Comparison of ENCODE assay signal across 13 cellular contexts in genomic region chr2:130352229-130352628, GRCh38. TPM values are rescaled to one million over a fixed set of nuclear protein-coding genes. Genes with fewer than 3 reads are reported as not detected.
DNase-seq lines count a peak whose midpoint lies in the region; ATAC-seq and TF ChIP-seq lines count a peak whose summit lies in the region.
"Had no signal": no experiment of that assay in that cellular context is flagged by ENCODE, and none has a peak within 500 bp of the region (broad histone marks: within the 10 kb centered on the region; RNA-seq: fewer than 3 reads in every experiment).

No MANE protein-coding gene starts in this region.

- H3K27ac ChIP-seq in neural cell (ENCODE audit: low read length): no peak overlapping the region
- H3K27ac ChIP-seq: ovary had no signal

- no peaks in the 10 kb centered on the region for H3K27me3 ChIP-seq in neural cell (ENCODE audit: insufficient read depth, low read depth, low read length)
- H3K27me3 ChIP-seq: ovary had no signal

- no peak for TF ChIP-seq CTCF in brain (conservative IDR thresholded peaks at IDR 0.05)
- TF ChIP-seq CTCF in neural cell (IDR thresholded peaks at IDR 0.05; ENCODE audit: poor library complexity, severe bottlenecking): no peak

- H3K4me2 ChIP-seq in neural cell (ENCODE audit: low read length): no peak overlapping the region

- H2AFZ ChIP-seq in neural cell (ENCODE audit: low read depth, low read length): no peak overlapping the region

- H3K4me3 Mint-ChIP-seq in brain: peak overlapping the region; percentile 56 to 81 (median 72)
- no peak overlapping the region for H3K4me3 Mint-ChIP-seq in activated CD4-positive, alpha-beta T cell treated with anti-CD3 and anti-CD28 coated beads for 36 hours
- H3K4me3 Mint-ChIP-seq: activated naive CD8-positive, alpha-beta T cell; H9 had no signal

- peaks cover 18% of the 10 kb centered on the region for H3K36me3 Mint-ChIP-seq in brain
- H3K36me3 Mint-ChIP-seq in activated CD4-positive, alpha-beta T cell treated with anti-CD3 and anti-CD28 coated beads for 36 hours (ENCODE audit: low read depth): peaks cover 29% of the 10 kb centered on the region

- no peak for TF ChIP-seq RAD21 in neural cell (conservative IDR thresholded peaks at IDR 0.05)

- H4K20me1 ChIP-seq in neural cell (ENCODE audit: insufficient read depth): no peaks in the 10 kb centered on the region

- no peak for ATAC-seq in HG03342 (IDR thresholded peaks at IDR 0.05; ENCODE audit: unreplicated experiment)
- no peak for ATAC-seq in HG03196 (IDR thresholded peaks at IDR 0.05; ENCODE audit: unreplicated experiment)
- ATAC-seq in activated CD4-positive, alpha-beta T cell treated with anti-CD3 and anti-CD28 coated beads for 36 hours: no peak
- ATAC-seq: activated CD4-positive, CD25-positive, alpha-beta regulatory T cell treated with anti-CD3 and anti-CD28 coated beads, Interleukin-2, amount 50 U/mL, for 24 hours had no signal

- H3K9me3 ChIP-seq in neural cell (ENCODE audit: low read length): no peaks in the 10 kb centered on the region
- H3K9me3 ChIP-seq: ovary had no signal

- peak overlapping the region; percentile 84 to 94 (median 92) for H3K27ac Mint-ChIP-seq in brain
- H3K27ac Mint-ChIP-seq in activated CD4-positive, alpha-beta T cell treated with anti-CD3 and anti-CD28 coated beads for 36 hours: no peak overlapping the region
- H3K27ac Mint-ChIP-seq: activated naive CD8-positive, alpha-beta T cell had no signal

- H3F3A ChIP-seq in neural cell (ENCODE audit: insufficient read depth, low read length, poor library complexity, severe bottlenecking): no peaks in the 10 kb centered on the region

- no peaks in the 10 kb centered on the region for H3K9me2 ChIP-seq in neural cell (ENCODE audit: insufficient read depth, low read length)

- DNase-seq in DMS79 treated with DMSO at 0.1 percent for 48 hours (lab: John Stamatoyannopoulos, UW) (peak; percentile 49), Kasumi-1 (lab: John Stamatoyannopoulos, UW) (peak; percentile 20 to 38)
- no peak for DNase-seq in activated CD4-positive, alpha-beta T cell treated with anti-CD3 and anti-CD28 coated beads for 36 hours
- DNase-seq: CD4-positive, CD25-positive, alpha-beta regulatory T cell; H9; mesenchymal stem cell; ovary had no signal

- TF ChIP-seq EP300 in neural cell (conservative IDR thresholded peaks at IDR 0.05; ENCODE audit: poor library complexity, severe bottlenecking): no peak

- no peaks in the 10 kb centered on the region for H3K27me3 Mint-ChIP-seq in brain
- no peaks in the 10 kb centered on the region for H3K27me3 Mint-ChIP-seq in activated CD4-positive, alpha-beta T cell treated with anti-CD3 and anti-CD28 coated beads for 36 hours
- H3K27me3 Mint-ChIP-seq: activated naive CD8-positive, alpha-beta T cell; CD4-positive, CD25-positive, alpha-beta regulatory T cell had no signal

- peak overlapping the region; percentile 7 for H3K9ac ChIP-seq in neural cell (ENCODE audit: low read length)

- intact Hi-C loops in activated CD4-positive, alpha-beta T cell treated with anti-CD3 and anti-CD28 coated beads for 36 hours (cut with DNase I, micrococcal nuclease): no loop called here

- CTCF ChIA-PET in activated CD4-positive, alpha-beta T cell treated with anti-CD3 and anti-CD28 coated beads for 36 hours (lab: Charles Lee): interaction anchor here (1.0 to 1.1 kb wide), 2 partner anchors 21 to 39 kb away, joined by 3 read pairs; no protein-coding TSS in a partner anchor

- peaks cover 3% of the 10 kb centered on the region for H3K36me3 ChIP-seq in neural cell (ENCODE audit: insufficient read depth, low read length)
- H3K36me3 ChIP-seq: ovary had no signal

- no peak overlapping the region for H3K4me3 ChIP-seq in neural cell (ENCODE audit: low read length)
- H3K4me3 ChIP-seq: ovary had no signal

- H3K9me3 Mint-ChIP-seq in brain: peaks cover 0 to 3% (median 0%) of the 10 kb centered on the region in 5 experiments
- H3K9me3 Mint-ChIP-seq in activated CD4-positive, alpha-beta T cell treated with anti-CD3 and anti-CD28 coated beads for 36 hours (ENCODE audit: low read depth): no peaks in the 10 kb centered on the region
- H3K9me3 Mint-ChIP-seq: CD4-positive, CD25-positive, alpha-beta regulatory T cell; H9 had no signal

- H3K4me1 Mint-ChIP-seq in brain: peaks cover 41% of the 10 kb centered on the region
- H3K4me1 Mint-ChIP-seq in activated CD4-positive, alpha-beta T cell treated with anti-CD3 and anti-CD28 coated beads for 36 hours: peaks cover 17% of the 10 kb centered on the region

- POLR2A ChIA-PET in activated CD4-positive, alpha-beta T cell treated with anti-CD3 and anti-CD28 coated beads for 36 hours (lab: Charles Lee): no interaction called here

- no peaks in the 10 kb centered on the region for H3K79me2 ChIP-seq in neural cell (replicated peaks; ENCODE audit: insufficient read depth, low read length)

TF ChIP-seq in neural cell, 6 proteins besides CTCF, POLR2A, EP300 and RAD21:
- TF ChIP-seq REST (IDR thresholded peaks at IDR 0.05; ENCODE audit: borderline replicate concordance): no peak
- no peak for TF ChIP-seq SMC3 (conservative IDR thresholded peaks at IDR 0.05; ENCODE audit: poor library complexity)
- no peak for TF ChIP-seq MXI1 (conservative IDR thresholded peaks at IDR 0.05; ENCODE audit: poor library complexity, severe bottlenecking)
- TF ChIP-seq EZH2 (IDR thresholded peaks at IDR 0.05; ENCODE audit: borderline replicate concordance, insufficient read depth, low read length, poor library complexity, severe bottlenecking): no peak
- TF ChIP-seq TAF1 (IDR thresholded peaks at IDR 0.05; ENCODE audit: low read depth): no peak
- no peak for TF ChIP-seq POLR2AphosphoS5 (IDR thresholded peaks at IDR 0.05)

RNA-seq across cellular contexts. Expression of gene PTPN18, which starts 3.6 kb away (rescaled TPM):
- polyA plus RNA-seq in brain (ENCODE audit: insufficient read depth, low read depth, low replicate concordance) (55.9 TPM), neural cell (4.2 and 13.3 TPM in 2 replicates)
- 8.5 and 10.8 TPM in 2 replicates for polyA minus RNA-seq in neural cell
- 10 to 100 TPM; 41.6 to 49.3 TPM for total RNA-seq in activated CD4-positive, alpha-beta T cell treated with anti-CD3 and anti-CD28 coated beads for 36 hours

RNA-seq across cellular contexts. Expression of gene IMP4, which starts 9.5 kb away (rescaled TPM):
- polyA plus RNA-seq in brain (ENCODE audit: insufficient read depth, low read depth, low replicate concordance): 63.0 TPM
- polyA plus RNA-seq in neural cell: 78.0 and 81.4 TPM in 2 replicates
- 49.2 and 51.6 TPM in 2 replicates for polyA minus RNA-seq in neural cell
- 100 to 1,000 TPM; 148 to 169 TPM for total RNA-seq in activated CD4-positive, alpha-beta T cell treated with anti-CD3 and anti-CD28 coated beads for 36 hours
